Comparison of ENCODE assay signal across 9 cellular contexts in genomic region chr17:47905221-47905733, GRCh38. TPM values are rescaled to one million over a fixed set of nuclear protein-coding genes. Genes with fewer than 3 reads are reported as not detected.
DNase-seq lines count a peak whose midpoint lies in the region; TF ChIP-seq lines count a peak whose summit lies in the region.
"Had no signal": no experiment of that assay in that cellular context is flagged by ENCODE, and none has a peak within 500 bp of the region (broad histone marks: within the 10 kb centered on the region; RNA-seq: fewer than 3 reads in every experiment).

No MANE protein-coding gene starts in this region.

- DNase-seq in cerebellum (ENCODE audit: low spot score) = peak; percentile 92
- peak; percentile 56 for DNase-seq in kidney glomerular epithelial cell (lab: John Stamatoyannopoulos, UW)
- no peak for DNase-seq in activated naive CD4-positive, alpha-beta T cell treated with anti-CD3 and anti-CD28 coated beads, Interleukin-2, amount 10 ng/mL, durations not matched to agents 7 days and 5 days
- DNase-seq in GM20000 (ENCODE audit: low spot score) = no peak
- no peak for DNase-seq in activated CD4-positive, CD25-positive, alpha-beta regulatory T cell (lab: John Stamatoyannopoulos, UW)
- no peak for DNase-seq in NCI-H524 (lab: John Stamatoyannopoulos, UW)

- H3K9ac ChIP-seq in HUES6 (ENCODE audit: low read length) = no peak overlapping the region

- no peak for TF ChIP-seq CTCF in GM20000 (IDR thresholded peaks at IDR 0.05; ENCODE audit: extremely low read depth, missing control alignments)

- H3K36me3 Mint-ChIP-seq in activated naive CD4-positive, alpha-beta T cell treated with anti-CD3 and anti-CD28 coated beads, Interleukin-2, amount 10 ng/mL, durations not matched to agents 7 days and 5 days = peaks cover 38% of the 10 kb centered on the region

- H3K36me3 ChIP-seq in HUES6 (ENCODE audit: control insufficient read depth, insufficient read depth, low read length) = no peaks in the 10 kb centered on the region

- H3K4me3 ChIP-seq in HUES6 (ENCODE audit: low read depth, low read length) (no peak overlapping the region), skin epidermis (no peak overlapping the region)

- H3K9me3 ChIP-seq in HUES6 (ENCODE audit: control insufficient read depth, insufficient read depth, low read depth, low read length) = no peaks in the 10 kb centered on the region

- no peak overlapping the region for H3K27ac Mint-ChIP-seq in activated naive CD4-positive, alpha-beta T cell treated with anti-CD3 and anti-CD28 coated beads, Interleukin-2, amount 10 ng/mL, durations not matched to agents 7 days and 5 days

- H3K27me3 ChIP-seq in HUES6 (ENCODE audit: control insufficient read depth, insufficient read depth, low read length) = no peaks in the 10 kb centered on the region

- CTCF ChIA-PET in activated naive CD4-positive, alpha-beta T cell treated with anti-CD3 and anti-CD28 coated beads, Interleukin-2, amount 10 ng/mL, durations not matched to agents 7 days and 5 days (lab: Charles Lee) = interaction anchor here (0.9 kb wide), 1 partner anchor 10 kb away, joined by 3 read pairs; no protein-coding TSS in a partner anchor

- no peaks in the 10 kb centered on the region for H3K9me3 Mint-ChIP-seq in activated naive CD4-positive, alpha-beta T cell treated with anti-CD3 and anti-CD28 coated beads, Interleukin-2, amount 10 ng/mL, durations not matched to agents 7 days and 5 days

- no peak overlapping the region for H3K4me3 Mint-ChIP-seq in activated naive CD4-positive, alpha-beta T cell treated with anti-CD3 and anti-CD28 coated beads, Interleukin-2, amount 10 ng/mL, durations not matched to agents 7 days and 5 days

- H3K4me1 Mint-ChIP-seq in activated naive CD4-positive, alpha-beta T cell treated with anti-CD3 and anti-CD28 coated beads, Interleukin-2, amount 10 ng/mL, durations not matched to agents 7 days and 5 days = peaks cover 19% of the 10 kb centered on the region

- H3K27me3 Mint-ChIP-seq in activated naive CD4-positive, alpha-beta T cell treated with anti-CD3 and anti-CD28 coated beads, Interleukin-2, amount 10 ng/mL, durations not matched to agents 7 days and 5 days = no peaks in the 10 kb centered on the region

- peaks cover 39% of the 10 kb centered on the region for H3K4me1 ChIP-seq in HUES6 (ENCODE audit: control insufficient read depth, insufficient read depth, low read length)

- H3K27ac ChIP-seq in HUES6 (ENCODE audit: low read depth, low read length) = peak overlapping the region; percentile 22; the same call in 1 of the 2 replicates
- H3K27ac ChIP-seq in skin epidermis = peak overlapping the region in 19 of 21 experiments; percentile 14 to 80 (median 61)

RNA-seq across cellular contexts. Expression of gene SP2, which starts 9.2 kb away (rescaled TPM):
- 1.6 TPM for total RNA-seq in cerebellum

RNA-seq across cellular contexts. Expression of gene PNPO, which starts 36.1 kb away (rescaled TPM):
- 6.1 TPM for total RNA-seq in cerebellum

RNA-seq across cellular contexts. Expression of gene PRR15L, which starts 52.4 kb away (rescaled TPM):
- total RNA-seq in cerebellum = not detected
- total RNA-seq: T-helper 2 cell treated with Interferon-gamma antibody and Interleukin-4, amounts not matched to agents 100 ng/mL and 5 ng/mL, for 36 hours had no signal

RNA-seq across cellular contexts. Expression of gene SP6, which starts 54.3 kb away (rescaled TPM):
- total RNA-seq in cerebellum = 0.45 TPM
- total RNA-seq: T-helper 2 cell treated with Interferon-gamma antibody and Interleukin-4, amounts not matched to agents 100 ng/mL and 5 ng/mL, for 36 hours had no signal

Comparison
In these comparisons a context has a peak if more than half of its experiments do, and no peak if none do; other contexts are left out.
1. DNase-seq: peak in cerebellum (single experiment) and kidney glomerular epithelial cell (single experiment); none in activated naive CD4-positive, alpha-beta T cell treated with anti-CD3 and anti-CD28 coated beads, Interleukin-2, amount 10 ng/mL, durations not matched to agents 7 days and 5 days (single experiment), GM20000 (single experiment), activated CD4-positive, CD25-positive, alpha-beta regulatory T cell (0 of 4) and NCI-H524 (0 of 2).